Comparison of ENCODE assay signal across 25 cellular contexts in the genomic region with DNA sequence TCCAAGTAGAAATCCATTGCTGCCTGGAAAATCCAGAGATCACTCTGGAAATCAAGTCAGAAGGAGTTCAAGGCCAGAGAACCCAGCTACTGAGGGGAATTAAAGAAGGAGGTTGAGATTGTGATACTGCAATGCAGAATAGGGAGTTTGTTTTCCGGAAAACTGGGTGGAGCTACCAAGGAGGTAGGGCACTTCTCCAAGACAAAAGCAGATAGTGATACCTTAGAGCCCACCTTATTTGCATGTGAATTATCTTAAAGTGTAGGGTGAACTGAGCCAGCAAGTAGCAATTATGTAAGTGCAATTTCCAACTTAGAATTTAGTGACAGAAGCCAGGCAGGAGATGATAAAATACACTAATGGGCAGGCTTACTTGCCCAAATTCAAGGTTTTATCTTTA.
"Had no signal": no experiment of that assay in that cellular context is flagged by ENCODE, and none has a peak within 500 bp of the region (broad histone marks: within the 10 kb centered on the region; RNA-seq: fewer than 3 reads in every experiment).

No MANE protein-coding gene starts in this region.

- H3K27me3 ChIP-seq: ascending aorta, cardiac muscle cell, colonic mucosa, esophagus squamous epithelium, gastroesophageal sphincter had no signal

- DNase-seq: activated CD4-positive, alpha-beta memory T cell treated with anti-CD3 and anti-CD28 coated beads, Interleukin-2, amount 10 ng/mL, durations not matched to agents 7 days and 5 days; activated CD4-positive, alpha-beta T cell treated with anti-CD3 and anti-CD28 coated beads for 1 hour; activated CD4-positive, alpha-beta T cell treated with anti-CD3 and anti-CD28 coated beads for 4 hours; activated CD4-positive, alpha-beta T cell treated with anti-CD3 and anti-CD28 coated beads, Interleukin-2, amount 10 ng/mL, durations not matched to agents 7 days and 5 days; activated CD4-positive, alpha-beta T cell treated with anti-CD3 and anti-CD28 coated beads, Interleukin-2, amount 50 U/mL, for 4 hours; activated CD8-positive, alpha-beta memory T cell treated with anti-CD3 and anti-CD28 coated beads, Interleukin-2, amount 50 U/mL, for 48 hours; activated gamma-delta T cell; activated naive CD4-positive, alpha-beta T cell; activated naive CD4-positive, alpha-beta T cell treated with anti-CD3 and anti-CD28 coated beads, Interleukin-2, amount 10 ng/mL, durations not matched to agents 7 days and 5 days; activated naive CD8-positive, alpha-beta T cell treated with anti-CD3 and anti-CD28 coated beads, Interleukin-2, amount 10 ng/mL, durations not matched to agents 7 days and 5 days; activated T-cell treated with anti-CD3 and anti-CD28 coated beads for 4 hours; activated T-cell treated with anti-CD3 and anti-CD28 coated beads, Interleukin-2, amount 50 U/mL, for 24 hours; activated T-cell treated with anti-CD3 and anti-CD28 coated beads, Interleukin-2, amount 50 U/mL, for 72 hours; central memory CD4-positive, alpha-beta T cell; cerebellar nuclear complex; colonic mucosa; effector CD8-positive, alpha-beta T cell; esophagus squamous epithelium; foreskin melanocyte; T-helper 2 cell had no signal

- H3K36me3 ChIP-seq: ascending aorta, breast epithelium, cardiac muscle cell, colonic mucosa, esophagus squamous epithelium, gastroesophageal sphincter had no signal

- H3K9me3 ChIP-seq: ascending aorta, breast epithelium, colonic mucosa, esophagus squamous epithelium, gastroesophageal sphincter had no signal

- H3K4me3 ChIP-seq: ascending aorta, breast epithelium, cardiac muscle cell, colonic mucosa, esophagus squamous epithelium, gastroesophageal sphincter had no signal

- H3K4me1 ChIP-seq: ascending aorta, breast epithelium, colonic mucosa, esophagus squamous epithelium, gastroesophageal sphincter had no signal

- H3K27ac ChIP-seq: ascending aorta, breast epithelium, cardiac muscle cell, colonic mucosa, epithelial cell of prostate, esophagus squamous epithelium, gastroesophageal sphincter had no signal
